1 cellular context compared by ENCODE assay signal in genomic region chr2:67304300-67304890, GRCh38.
TF ChIP-seq lines count a peak whose summit lies in the region.

No MANE protein-coding gene starts in this region.

TF ChIP-seq in SK-N-SH, 30 proteins besides CTCF, POLR2A, EP300 and RAD21 (continued from another document):
- no peak for TF ChIP-seq USF1 (IDR thresholded peaks at IDR 0.05; ENCODE audit: borderline replicate concordance, low read depth)
- no peak for TF ChIP-seq ELF1 (IDR thresholded peaks at IDR 0.05)
- no peak for TF ChIP-seq NRF1 (IDR thresholded peaks at IDR 0.05; ENCODE audit: low read depth, low read length)
- no peak for TF ChIP-seq MAX (IDR thresholded peaks at IDR 0.05; ENCODE audit: low read depth)
TF ChIP-seq in SK-N-SH: peak in this region for 0.
